In genomic region chr6:131430531-131430930, GRCh38 we compare ENCODE assay signal across 16 cellular contexts.
DNase-seq lines count a peak whose midpoint lies in the region; ATAC-seq and TF ChIP-seq lines count a peak whose summit lies in the region.
"Had no signal": no experiment of that assay in that cellular context is flagged by ENCODE, and none has a peak within 500 bp of the region (broad histone marks: within the 10 kb centered on the region; RNA-seq: fewer than 3 reads in every experiment).

No MANE protein-coding gene starts in this region.

- no peak overlapping the region for H3K27ac Mint-ChIP-seq in neural progenitor cell
- H3K27ac Mint-ChIP-seq: HFFc6 had no signal

- peaks cover 15% of the 10 kb centered on the region for H3K9me3 Mint-ChIP-seq in neural progenitor cell
- H3K9me3 Mint-ChIP-seq: HFFc6 had no signal

- no peaks in the 10 kb centered on the region for H3K27me3 ChIP-seq in neural progenitor cell
- H3K27me3 ChIP-seq: BE2C had no signal

- H3K9me3 ChIP-seq in neural progenitor cell (ENCODE audit: low read depth): no peaks in the 10 kb centered on the region
- H3K9me3 ChIP-seq: BE2C had no signal

- H3K4me1 ChIP-seq in neural progenitor cell: peaks cover 8% of the 10 kb centered on the region
- H3K4me1 ChIP-seq: A549, BE2C had no signal

- H3K27me3 Mint-ChIP-seq in neural progenitor cell (ENCODE audit: insufficient read depth, low read depth): no peaks in the 10 kb centered on the region

- no peak overlapping the region for H3K4me2 ChIP-seq in neural progenitor cell
- H3K4me2 ChIP-seq: A549 had no signal

- H2AFZ ChIP-seq in neural progenitor cell (replicated peaks): no peak overlapping the region

- no peaks in the 10 kb centered on the region for H3K79me2 ChIP-seq in neural progenitor cell (ENCODE audit: low read depth)

- no peaks in the 10 kb centered on the region for H4K20me1 ChIP-seq in neural progenitor cell (ENCODE audit: low read depth)

- H3K27ac ChIP-seq in neural progenitor cell: no peak overlapping the region
- H3K27ac ChIP-seq: A549 had no signal

- no peaks in the 10 kb centered on the region for H3K36me3 ChIP-seq in neural progenitor cell
- H3K36me3 ChIP-seq: BE2C had no signal

- H3K4me3 ChIP-seq in neural progenitor cell: no peak overlapping the region
- H3K4me3 ChIP-seq: A549 had no signal

- H3K36me3 Mint-ChIP-seq in neural progenitor cell: no peaks in the 10 kb centered on the region

- TF ChIP-seq CTCF in neural progenitor cell (IDR thresholded peaks at IDR 0.05): no peak

- DNase-seq in ELF-1 (ENCODE audit: low read depth, low spot score): peak; percentile 35
- DNase-seq in M059J (ENCODE audit: low read depth): peak; percentile 68
- DNase-seq in foreskin melanocyte: peak; percentile 3
- peak; percentile 24 for DNase-seq in retina
- DNase-seq in iPS-NIHi7 (ENCODE audit: extremely low spot score): no peak
- DNase-seq in left lobe of liver (ENCODE audit: low spot score): no peak
- DNase-seq in neural progenitor cell (ENCODE audit: low spot score): no peak
- DNase-seq: BE2C, Calu3, DMS 273 treated with DMSO at 0.1 percent for 48 hours, GDM1, HCEC 1CT, HFFc6, IMR-90, KBM-7 had no signal

- no peaks in the 10 kb centered on the region for H3F3A ChIP-seq in neural progenitor cell (ENCODE audit: low read depth)

- H3K4me3 Mint-ChIP-seq in neural progenitor cell: no peak overlapping the region
- H3K4me3 Mint-ChIP-seq: HFFc6 had no signal

- peaks cover 8% of the 10 kb centered on the region for H3K4me1 Mint-ChIP-seq in neural progenitor cell

- ATAC-seq in left lobe of liver: no peak
- ATAC-seq: A549 had no signal

- no peak overlapping the region for H3K9ac ChIP-seq in neural progenitor cell

Comparison
In these comparisons a context has a peak if more than half of its experiments do, and no peak if none do; other contexts are left out.
1. DNase-seq: peak in ELF-1 (single experiment), M059J (single experiment), foreskin melanocyte (single experiment) and retina (single experiment); none in iPS-NIHi7 (single experiment), left lobe of liver (single experiment) and neural progenitor cell (single experiment).